Comparison of ENCODE assay signal across 7 cellular contexts in the genomic region with DNA sequence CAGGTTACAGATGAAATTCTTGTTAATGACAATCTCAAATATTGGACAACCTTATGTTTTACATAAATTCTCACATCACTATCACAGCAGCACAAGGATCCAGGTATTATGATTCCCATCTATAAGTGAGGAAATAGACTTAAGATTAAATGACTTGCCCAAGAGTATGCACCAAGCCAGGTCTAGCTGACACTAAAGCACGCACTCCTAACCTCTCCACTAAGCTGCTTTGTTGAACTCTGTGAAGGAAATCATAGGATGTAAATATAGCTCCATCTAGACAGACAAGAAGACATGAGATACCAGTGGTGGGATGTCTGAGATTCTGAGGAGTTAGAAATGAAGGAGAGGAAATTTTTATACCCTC.
A peak's percentile ranks its signal among the peaks of the same experiment; 100 is the strongest.
DNase-seq lines count a peak whose midpoint lies in the region; ATAC-seq, FAIRE-seq and TF ChIP-seq lines count a peak whose summit lies in the region.

No MANE protein-coding gene starts in this region.

- no peaks in the 10 kb centered on the region for H3K36me3 Mint-ChIP-seq in chondrocyte (ENCODE audit: low read depth)

- intact Hi-C loops in pancreas (cut with DNase I) = no loop called here

- peaks cover 9 to 19% (median 13%) of the 10 kb centered on the region in 3 donors for H3K4me1 ChIP-seq in pancreas

- TF ChIP-seq CTCF in chondrocyte (IDR thresholded peaks at IDR 0.05) (no peak), pancreas (IDR thresholded peaks at IDR 0.05) (no peak)

- FAIRE-seq in pancreas (lab: Jason Lieb, UNC) = no peak

- no peak overlapping the region for H3K4me3 ChIP-seq in pancreas

- ATAC-seq in pancreas = peak in 3 of 4 donors; percentile 8 to 24 (median 10)

- no peaks in the 10 kb centered on the region for H3K27me3 ChIP-seq in pancreas

- H3K9me3 ChIP-seq in pancreas = no peaks in the 10 kb centered on the region

- peak overlapping the region in 3 of 4 donors; percentile 4 to 77 (median 67) for H3K27ac ChIP-seq in pancreas

- no peaks in the 10 kb centered on the region for H3K27me3 Mint-ChIP-seq in chondrocyte (ENCODE audit: low read depth)

- 94 to 95% methylated on average over 1 of the region's 1 CpG for whole genome bisulfite sequencing in pancreas, 2 donors

- no peak overlapping the region for H3K4me3 Mint-ChIP-seq in chondrocyte (ENCODE audit: unreplicated experiment)

- H3K36me3 ChIP-seq in pancreas = no peaks in the 10 kb centered on the region

- peak overlapping the region; percentile 80 for H3K27ac Mint-ChIP-seq in chondrocyte (ENCODE audit: unreplicated experiment)

- no peaks in the 10 kb centered on the region for H3K9me3 Mint-ChIP-seq in chondrocyte (ENCODE audit: low read depth)

- DNase-seq in Daoy (ENCODE audit: low read depth) (peak; percentile 15), NCI-H69 (lab: John Stamatoyannopoulos, UW) (peak; percentile 21), chondrocyte (ENCODE audit: low spot score) (no peak), pancreas (no peak), islet precursor cell (no peak), medulla oblongata (ENCODE audit: extremely low spot score) (no peak), NCI-H187 treated with DMSO at 0.1 percent for 48 hours (lab: John Stamatoyannopoulos, UW) (no peak)

- H3K4me1 Mint-ChIP-seq in chondrocyte (ENCODE audit: low read depth) = peaks cover 15% of the 10 kb centered on the region

Comparison
In these comparisons a context has a peak if more than half of its experiments do, and no peak if none do; other contexts are left out.
1. DNase-seq: peak in Daoy (single experiment) and NCI-H69 (single experiment); none in chondrocyte (single experiment), pancreas (0 of 6), islet precursor cell (single experiment), medulla oblongata (single experiment) and NCI-H187 treated with DMSO at 0.1 percent for 48 hours (single experiment).